In genomic region chr11:130448039-130448415, GRCh38 we compare ENCODE assay signal across 9 cellular contexts. TPM values are rescaled to one million over a fixed set of nuclear protein-coding genes. Genes with fewer than 3 reads are reported as not detected.
DNase-seq lines count a peak whose midpoint lies in the region; ATAC-seq and TF ChIP-seq lines count a peak whose summit lies in the region.
"Had no signal": no experiment of that assay in that cellular context is flagged by ENCODE, and none has a peak within 500 bp of the region (broad histone marks: within the 10 kb centered on the region; RNA-seq: fewer than 3 reads in every experiment).

No MANE protein-coding gene starts in this region.

- no peaks in the 10 kb centered on the region for H3K9me3 Mint-ChIP-seq in WTC11

- peak overlapping the region; percentile 79 for H3K4me3 Mint-ChIP-seq in WTC11

- H3K36me3 ChIP-seq in H7 (replicated peaks; ENCODE audit: control insufficient read depth, insufficient read depth, low read length): no peaks in the 10 kb centered on the region

- CTCF ChIA-PET in WTC11 (lab: Charles Lee): interaction anchor here (0.5 to 2.6 kb wide), 13 partner anchors 11 to 468 kb away, joined by 3 to 20 read pairs (median 5); partner anchors contain the start of gene SNX19

- 12% methylated on average over 11 of the region's 11 CpGs for WGBS in right cardiac atrium

- no peak for TF ChIP-seq CTCF in WTC11 (IDR thresholded peaks at IDR 0.05)

- intact Hi-C loops in right cardiac atrium (cut with DNase I): loop anchor here in 1 of 4 donors (5.0 kb wide), 1 partner anchor 204 kb away; no protein-coding TSS in a partner anchor

- no peak for DNase-seq in H7
- DNase-seq in WTC11 (ENCODE audit: low spot score): no peak
- no peak for DNase-seq in right cardiac atrium
- DNase-seq in skeletal muscle cell (ENCODE audit: low read depth): no peak
- no peak for DNase-seq in NCI-H524 (lab: John Stamatoyannopoulos, UW)
- no peak for DNase-seq in amygdala (lab: John Stamatoyannopoulos, UW)

- H3K9me3 ChIP-seq in right cardiac atrium (ENCODE audit: control insufficient read depth, low read length): no peaks in the 10 kb centered on the region

- H3K4me3 ChIP-seq in H7 (ENCODE audit: insufficient read depth, low read depth, low read length) (peak overlapping the region; percentile 56), right cardiac atrium (ENCODE audit: low read length) (peak overlapping the region; percentile 20), skeletal muscle cell (ENCODE audit: low read depth, low read length) (peak overlapping the region; percentile 56)

- H3K4me1 Mint-ChIP-seq in WTC11: peaks cover 10% of the 10 kb centered on the region

- H3K27me3 ChIP-seq in H7 (ENCODE audit: control insufficient read depth, insufficient read depth, low read length): peaks cover 41% of the 10 kb centered on the region
- H3K27me3 ChIP-seq in right cardiac atrium (ENCODE audit: control insufficient read depth, insufficient read depth): no peaks in the 10 kb centered on the region

- H3K27me3 Mint-ChIP-seq in WTC11 (ENCODE audit: low read depth): peaks cover 81% of the 10 kb centered on the region

- H3K4me1 ChIP-seq in right cardiac atrium (ENCODE audit: control insufficient read depth, insufficient read depth, low read length): peaks cover 1% of the 10 kb centered on the region

- H3K27ac Mint-ChIP-seq in WTC11: no peak overlapping the region

- H3K36me3 Mint-ChIP-seq in WTC11: no peaks in the 10 kb centered on the region

- POLR2A ChIA-PET in WTC11 (lab: Charles Lee): interaction anchor here (0.6 to 1.3 kb wide), 5 partner anchors 14 to 468 kb away, joined by 3 to 5 read pairs (median 3); partner anchors contain the start of gene SNX19

- peak overlapping the region; percentile 49 for H3K27ac ChIP-seq in right cardiac atrium (ENCODE audit: low read length)

- no peak for ATAC-seq in WTC11
- ATAC-seq in right cardiac atrium: peak in 1 of 2 donors; percentile 0
- ATAC-seq in GM21825 (IDR thresholded peaks at IDR 0.05; ENCODE audit: unreplicated experiment): no peak
- ATAC-seq in HG03135 (IDR thresholded peaks at IDR 0.05; ENCODE audit: unreplicated experiment): no peak

TF ChIP-seq in WTC11, 78 proteins besides CTCF, POLR2A, EP300 and RAD21:
- TF ChIP-seq ARID4B (CRISPR knock-in tag; IDR thresholded peaks at IDR 0.05; ENCODE audit: borderline replicate concordance) (0 out of 2 replicates have a peak, but pooled peaks have one; percentile 3), ZNF317 (CRISPR knock-in tag; IDR thresholded peaks at IDR 0.05; ENCODE audit: borderline replicate concordance, low read depth) (no peak)

RNA-seq across cellular contexts. Expression of gene ADAMTS15, which starts 0.4 kb away (rescaled TPM):
- total RNA-seq in H7 (2014; rRNA removed; shearing (Covaris generic)): 0.85 and 1.1 TPM in 2 replicates
- 3.1 to 3.7 TPM (median 3.2 TPM) in 3 replicates for total RNA-seq in WTC11 (2021)
- 10 to 100 TPM; 13.4 to 30.2 (median 30.0) TPM for total RNA-seq in right cardiac atrium
- 13.7 TPM for polyA plus RNA-seq in right cardiac atrium

RNA-seq across cellular contexts. Expression of gene ADAMTS8, which starts 19.6 kb away (rescaled TPM):
- total RNA-seq in H7 (2014; rRNA removed; shearing (Covaris generic)): 1.6 TPM in 2 replicates
- total RNA-seq in WTC11 (2021): 9.9 to 10.4 TPM (median 10.2 TPM) in 3 replicates
- total RNA-seq in right cardiac atrium: 10 to 100 TPM in 1 of 4 donors, 1 to 10 TPM in 1, under 1 TPM in 2; 0.45 to 10.1 (median 0.95) TPM
- 0.88 TPM for polyA plus RNA-seq in right cardiac atrium
- total RNA-seq: RPMI7951 had no signal
